Comparison of ENCODE assay signal across 22 cellular contexts in genomic region chr4:18322111-18322510, GRCh38.
DNase-seq lines count a peak whose midpoint lies in the region; ATAC-seq and TF ChIP-seq lines count a peak whose summit lies in the region.
"Had no signal": no experiment of that assay in that cellular context is flagged by ENCODE, and none has a peak within 500 bp of the region (broad histone marks: within the 10 kb centered on the region; RNA-seq: fewer than 3 reads in every experiment).

No MANE protein-coding gene starts in this region.

- peaks cover 2% of the 10 kb centered on the region for H3K27me3 Mint-ChIP-seq in glutamatergic neuron (ENCODE audit: unreplicated experiment)
- H3K27me3 Mint-ChIP-seq in activated naive CD4-positive, alpha-beta T cell treated with anti-CD3 and anti-CD28 coated beads, Interleukin-2, amount 10 ng/mL, durations not matched to agents 7 days and 5 days: peaks cover 3% of the 10 kb centered on the region

- H3K36me3 Mint-ChIP-seq in glutamatergic neuron (ENCODE audit: unreplicated experiment): no peaks in the 10 kb centered on the region
- no peaks in the 10 kb centered on the region for H3K36me3 Mint-ChIP-seq in activated naive CD4-positive, alpha-beta T cell treated with anti-CD3 and anti-CD28 coated beads, Interleukin-2, amount 10 ng/mL, durations not matched to agents 7 days and 5 days
- H3K36me3 Mint-ChIP-seq: activated naive CD8-positive, alpha-beta T cell treated with anti-CD3 and anti-CD28 coated beads for 36 hours; CD4-positive, alpha-beta memory T cell; naive thymus-derived CD8-positive, alpha-beta T cell; stimulated activated naive B cell treated with anti-CD40 and anti-IgM and Interleukin-4, amounts not matched to agents 10 μg/mL and 1 μg/mL and 100 μg/mL, for 72 hours; T-cell had no signal

- no peak for ATAC-seq in GM19467 (IDR thresholded peaks at IDR 0.05; ENCODE audit: unreplicated experiment)
- no peak for ATAC-seq in HG03045 (IDR thresholded peaks at IDR 0.05; ENCODE audit: unreplicated experiment)
- ATAC-seq: gastrocnemius medialis; HCT116; naive thymus-derived CD8-positive, alpha-beta T cell; stimulated activated naive B cell treated with anti-CD40 and anti-IgM and Interleukin-4, amounts not matched to agents 10 μg/mL and 1 μg/mL and 100 μg/mL, for 72 hours; T-cell had no signal

- TF ChIP-seq POLR2A in erythroblast (IDR thresholded peaks at IDR 0.05; ENCODE audit: low read length): no peak

- peaks cover 4% of the 10 kb centered on the region for H3K9me3 Mint-ChIP-seq in glutamatergic neuron (ENCODE audit: unreplicated experiment)
- no peaks in the 10 kb centered on the region for H3K9me3 Mint-ChIP-seq in activated naive CD4-positive, alpha-beta T cell treated with anti-CD3 and anti-CD28 coated beads, Interleukin-2, amount 10 ng/mL, durations not matched to agents 7 days and 5 days
- H3K9me3 Mint-ChIP-seq: activated naive CD8-positive, alpha-beta T cell treated with anti-CD3 and anti-CD28 coated beads for 36 hours; stimulated activated naive B cell treated with anti-CD40 and anti-IgM and Interleukin-4, amounts not matched to agents 10 μg/mL and 1 μg/mL and 100 μg/mL, for 72 hours had no signal

- peaks cover 21% of the 10 kb centered on the region for H3K4me1 Mint-ChIP-seq in glutamatergic neuron (ENCODE audit: low read depth, unreplicated experiment)
- no peaks in the 10 kb centered on the region for H3K4me1 Mint-ChIP-seq in activated naive CD4-positive, alpha-beta T cell treated with anti-CD3 and anti-CD28 coated beads, Interleukin-2, amount 10 ng/mL, durations not matched to agents 7 days and 5 days
- H3K4me1 Mint-ChIP-seq: activated naive CD8-positive, alpha-beta T cell treated with anti-CD3 and anti-CD28 coated beads for 36 hours; B cell; naive thymus-derived CD8-positive, alpha-beta T cell; stimulated activated naive B cell treated with anti-CD40 and anti-IgM and Interleukin-4, amounts not matched to agents 10 μg/mL and 1 μg/mL and 100 μg/mL, for 72 hours; T-cell had no signal

- peak overlapping the region; percentile 34 for H3K27ac Mint-ChIP-seq in glutamatergic neuron (ENCODE audit: unreplicated experiment)
- H3K27ac Mint-ChIP-seq in activated naive CD4-positive, alpha-beta T cell treated with anti-CD3 and anti-CD28 coated beads, Interleukin-2, amount 10 ng/mL, durations not matched to agents 7 days and 5 days: no peak overlapping the region
- H3K27ac Mint-ChIP-seq: activated naive CD8-positive, alpha-beta T cell treated with anti-CD3 and anti-CD28 coated beads for 36 hours; B cell; CD4-positive, alpha-beta memory T cell; naive thymus-derived CD8-positive, alpha-beta T cell; stimulated activated naive B cell treated with anti-CD40 and anti-IgM and Interleukin-4, amounts not matched to agents 10 μg/mL and 1 μg/mL and 100 μg/mL, for 72 hours; T-cell had no signal

- no peak for TF ChIP-seq CTCF in glutamatergic neuron (IDR thresholded peaks at IDR 0.05; ENCODE audit: partially characterized antibody, unreplicated experiment)

- DNase-seq in DMS 273 treated with DMSO at 0.1 percent for 48 hours (lab: John Stamatoyannopoulos, UW): peak; percentile 31
- DNase-seq in NCI-H1092 treated with DMSO at 0.1 percent for 48 hours (lab: John Stamatoyannopoulos, UW): peak; percentile 86
- DNase-seq in NCI-H510A (lab: John Stamatoyannopoulos, UW): peak; percentile 52
- DNase-seq in glutamatergic neuron: peak; percentile 52
- DNase-seq in activated naive CD4-positive, alpha-beta T cell treated with anti-CD3 and anti-CD28 coated beads, Interleukin-2, amount 10 ng/mL, durations not matched to agents 7 days and 5 days: no peak
- no peak for DNase-seq in erythroblast (lab: John Stamatoyannopoulos, UW)
- DNase-seq: ACHN; activated CD4-positive, alpha-beta T cell treated with anti-CD3 and anti-CD28 coated beads for 48 hours; activated effector memory CD4-positive, alpha-beta T cell treated with anti-CD3 and anti-CD28 coated beads, Interleukin-2, amount 50 U/mL, for 16 hours; activated naive CD8-positive, alpha-beta T cell treated with anti-CD3 and anti-CD28 coated beads for 36 hours; anterior cingulate cortex; CD4-positive, alpha-beta memory T cell; gastrocnemius medialis; naive thymus-derived CD8-positive, alpha-beta T cell; OCI-M1; stimulated activated naive B cell treated with anti-CD40 and anti-IgM and Interleukin-4, amounts not matched to agents 10 μg/mL and 1 μg/mL and 100 μg/mL, for 72 hours; T-cell; upper lobe of left lung had no signal

- CTCF ChIA-PET in activated naive CD4-positive, alpha-beta T cell treated with anti-CD3 and anti-CD28 coated beads, Interleukin-2, amount 10 ng/mL, durations not matched to agents 7 days and 5 days (lab: Charles Lee): no interaction called here

- H3K4me3 Mint-ChIP-seq in glutamatergic neuron (ENCODE audit: unreplicated experiment): no peak overlapping the region
- no peak overlapping the region for H3K4me3 Mint-ChIP-seq in activated naive CD4-positive, alpha-beta T cell treated with anti-CD3 and anti-CD28 coated beads, Interleukin-2, amount 10 ng/mL, durations not matched to agents 7 days and 5 days
- H3K4me3 Mint-ChIP-seq: activated naive CD8-positive, alpha-beta T cell treated with anti-CD3 and anti-CD28 coated beads for 36 hours; B cell; CD4-positive, alpha-beta memory T cell; naive thymus-derived CD8-positive, alpha-beta T cell; stimulated activated naive B cell treated with anti-CD40 and anti-IgM and Interleukin-4, amounts not matched to agents 10 μg/mL and 1 μg/mL and 100 μg/mL, for 72 hours; T-cell had no signal

Comparison
In these comparisons a context has a peak if more than half of its experiments do, and no peak if none do; other contexts are left out.
1. DNase-seq: peak in DMS 273 treated with DMSO at 0.1 percent for 48 hours (single experiment), NCI-H1092 treated with DMSO at 0.1 percent for 48 hours (single experiment), NCI-H510A (single experiment) and glutamatergic neuron (single experiment); none in activated naive CD4-positive, alpha-beta T cell treated with anti-CD3 and anti-CD28 coated beads, Interleukin-2, amount 10 ng/mL, durations not matched to agents 7 days and 5 days (single experiment) and erythroblast (0 of 2).